9 cellular contexts compared by ENCODE assay signal in genomic region chr1:26213335-26213905, GRCh38. TPM values are rescaled to one million over a fixed set of nuclear protein-coding genes. Genes with fewer than 3 reads are reported as not detected.
"Had no signal": no experiment of that assay in that cellular context is flagged by ENCODE, and none has a peak within 500 bp of the region (broad histone marks: within the 10 kb centered on the region; RNA-seq: fewer than 3 reads in every experiment).

No MANE protein-coding gene starts in this region.

- H2AFZ ChIP-seq: GM23338 had no signal

- H3K27ac Mint-ChIP-seq: GM23338, H9 had no signal

- DNase-seq: H9, HCEC 1CT, IMR-90, KBM-7 had no signal

- H3K4me3 ChIP-seq: GM23338 had no signal

- FAIRE-seq: H1, H54, HTR-8/SVneo had no signal

- H3K9me3 Mint-ChIP-seq: GM23338, H9 had no signal

- ATAC-seq: GM23338 had no signal

- H3K4me3 Mint-ChIP-seq: GM23338, H9 had no signal

- H3K4me2 ChIP-seq: GM23338 had no signal

RNA-seq across cellular contexts. Expression of gene CATSPER4, which starts 23.0 kb away (rescaled TPM):
- total RNA-seq: GM23338, H9, HT-29, IMR-90 had no signal
- polyA plus RNA-seq: IMR-90 had no signal

RNA-seq across cellular contexts. Expression of gene CNKSR1, which starts 36.1 kb away (rescaled TPM):
- total RNA-seq: IMR-90 had no signal

RNA-seq across cellular contexts. Expression of gene ZNF593OS, which starts 41.8 kb away (rescaled TPM):
- total RNA-seq: GM23338, H1, H9, IMR-90 had no signal
- polyA plus RNA-seq: H1, IMR-90 had no signal
